ENCODE assay signal across 8 cellular contexts in genomic region chr17:50864747-50865059, GRCh38. TPM values are rescaled to one million over a fixed set of nuclear protein-coding genes. Genes with fewer than 3 reads are reported as not detected.
DNase-seq lines count a peak whose midpoint lies in the region; ATAC-seq and TF ChIP-seq lines count a peak whose summit lies in the region.

No MANE protein-coding gene starts in this region.

- H3K9ac ChIP-seq in BLaER1 treated with 17β-estradiol and CSF1 and Interleukin-3, amounts not matched to agents 10 nM and 100 nM, result peak overlapping the region; percentile 89 to 99 (median 96)
- H3K9ac ChIP-seq in NT2/D1 (ENCODE audit: insufficient read length, low read depth), result peak overlapping the region; percentile 93

- H3K27ac Mint-ChIP-seq in neural crest cell (ENCODE audit: unreplicated experiment), result peak overlapping the region; percentile 95

- H3K4me1 Mint-ChIP-seq in neural crest cell, result peaks cover 56% of the 10 kb centered on the region

- peak overlapping the region; percentile 86 to 95 (median 90); a peak in 20 of 22 replicates for H3K27ac ChIP-seq in BLaER1 treated with 17β-estradiol and CSF1 and Interleukin-3, amounts not matched to agents 10 nM and 100 nM
- peak overlapping the region; percentile 81 for H3K27ac ChIP-seq in ectodermal cell (ENCODE audit: insufficient read depth, low read depth, low read length, poor library complexity, severe bottlenecking)

- no peak for ATAC-seq in HG02852 (IDR thresholded peaks at IDR 0.05; ENCODE audit: unreplicated experiment)

- H3K4me3 Mint-ChIP-seq in neural crest cell, result peak overlapping the region; percentile 99

- peak overlapping the region; percentile 69 to 96 (median 81) for H3K4me2 ChIP-seq in BLaER1 treated with 17β-estradiol and CSF1 and Interleukin-3, amounts not matched to agents 10 nM and 100 nM

- no peaks in the 10 kb centered on the region for H3K9me3 ChIP-seq in BLaER1 treated with 17β-estradiol and CSF1 and Interleukin-3, amounts not matched to agents 10 nM and 100 nM (replicated peaks in 1 of 11)
- H3K9me3 ChIP-seq in NT2/D1 (ENCODE audit: insufficient read depth, low read length) (no peaks in the 10 kb centered on the region), ectodermal cell (ENCODE audit: control insufficient read depth, low read length) (no peaks in the 10 kb centered on the region)

- H3K27me3 Mint-ChIP-seq in neural crest cell (ENCODE audit: low read depth), result peaks cover 3% of the 10 kb centered on the region

- 2 to 23% methylated on average over 4 to 6 of the region's 6 CpGs for WGBS in ectodermal cell, 2 experiments

- H3K9me3 Mint-ChIP-seq in neural crest cell, result no peaks in the 10 kb centered on the region

- peaks cover 3% of the 10 kb centered on the region for H3K36me3 Mint-ChIP-seq in neural crest cell (ENCODE audit: low read depth)

- H3K4me3 ChIP-seq in BLaER1 treated with 17β-estradiol and CSF1 and Interleukin-3, amounts not matched to agents 10 nM and 100 nM, result peak overlapping the region; percentile 91 to 100 (median 96)
- H3K4me3 ChIP-seq in NT2/D1 (ENCODE audit: insufficient read length, low read depth), result peak overlapping the region; percentile 58
- H3K4me3 ChIP-seq in ectodermal cell (ENCODE audit: insufficient read depth, low read depth, low read length), result peak overlapping the region; percentile 84

- H4K20me1 ChIP-seq in BLaER1 treated with 17β-estradiol and CSF1 and Interleukin-3, amounts not matched to agents 10 nM and 100 nM, result peaks cover 32 to 50% (median 39%) of the 10 kb centered on the region in 11 experiments

- H3K27me3 ChIP-seq in BLaER1 treated with 17β-estradiol and CSF1 and Interleukin-3, amounts not matched to agents 10 nM and 100 nM, result no peaks in the 10 kb centered on the region
- H3K27me3 ChIP-seq in NT2/D1 (ENCODE audit: insufficient read depth, insufficient read length) (no peaks in the 10 kb centered on the region), ectodermal cell (ENCODE audit: control insufficient read depth, insufficient read depth, low read length, poor library complexity, severe bottlenecking) (no peaks in the 10 kb centered on the region)

- peaks cover 16 to 36% (median 28%) of the 10 kb centered on the region in 11 experiments; a peak in 21 of 22 replicates for H3K36me3 ChIP-seq in BLaER1 treated with 17β-estradiol and CSF1 and Interleukin-3, amounts not matched to agents 10 nM and 100 nM
- peaks cover 29% of the 10 kb centered on the region for H3K36me3 ChIP-seq in NT2/D1 (ENCODE audit: insufficient read depth, insufficient read length, low read length)
- H3K36me3 ChIP-seq in ectodermal cell (ENCODE audit: control insufficient read depth, insufficient read depth, low read length), result peaks cover 5% of the 10 kb centered on the region

- TF ChIP-seq CTCF in neural crest cell (conservative IDR thresholded peaks at IDR 0.05), result no peak

- H3K4me1 ChIP-seq in BLaER1 treated with 17β-estradiol and CSF1 and Interleukin-3, amounts not matched to agents 10 nM and 100 nM, result peaks cover 26 to 42% (median 36%) of the 10 kb centered on the region in 10 experiments
- peaks cover 3% of the 10 kb centered on the region for H3K4me1 ChIP-seq in NT2/D1 (ENCODE audit: insufficient read depth, insufficient read length)
- peaks cover 17% of the 10 kb centered on the region for H3K4me1 ChIP-seq in ectodermal cell (ENCODE audit: control insufficient read depth, insufficient read depth, low read length)

- DNase-seq in NT2/D1 (ENCODE audit: low read depth, low spot score), result no peak
- no peak for DNase-seq in neural crest cell (ENCODE audit: low read depth, low spot score)
- no peak for DNase-seq in NCI-H345 (lab: John Stamatoyannopoulos, UW)
- DNase-seq in middle frontal gyrus (ENCODE audit: extremely low spot score, low spot score), result no peak
- no peak for DNase-seq in kidney glomerular epithelial cell (lab: John Stamatoyannopoulos, UW)

RNA-seq across cellular contexts. Expression of gene TOB1, which starts 1.5 kb away (rescaled TPM):
- 48.7 TPM for polyA plus RNA-seq in ectodermal cell (2013, experiment 1 of 4)
- 41.8 TPM for polyA plus RNA-seq in ectodermal cell (2013, experiment 2 of 4)
- polyA plus RNA-seq in ectodermal cell (2013, experiment 3 of 4), result 34.3 TPM
- polyA plus RNA-seq in ectodermal cell (2013, experiment 4 of 4), result 37.5 TPM
- total RNA-seq in neural crest cell, result 26.2 and 29.5 TPM in 2 replicates

RNA-seq across cellular contexts. Expression of gene WFIKKN2, which starts 29.3 kb away (rescaled TPM):
- not detected for polyA plus RNA-seq in ectodermal cell (2013, experiment 1 of 4)
- polyA plus RNA-seq in ectodermal cell (2013, experiment 2 of 4), result not detected
- polyA plus RNA-seq in ectodermal cell (2013, experiment 3 of 4), result 0.05 TPM
- 0.12 TPM for polyA plus RNA-seq in ectodermal cell (2013, experiment 4 of 4)
- 0.07 and 0.09 TPM in 2 replicates for total RNA-seq in neural crest cell
